ENCODE assay signal across 8 cellular contexts in the genomic region with DNA sequence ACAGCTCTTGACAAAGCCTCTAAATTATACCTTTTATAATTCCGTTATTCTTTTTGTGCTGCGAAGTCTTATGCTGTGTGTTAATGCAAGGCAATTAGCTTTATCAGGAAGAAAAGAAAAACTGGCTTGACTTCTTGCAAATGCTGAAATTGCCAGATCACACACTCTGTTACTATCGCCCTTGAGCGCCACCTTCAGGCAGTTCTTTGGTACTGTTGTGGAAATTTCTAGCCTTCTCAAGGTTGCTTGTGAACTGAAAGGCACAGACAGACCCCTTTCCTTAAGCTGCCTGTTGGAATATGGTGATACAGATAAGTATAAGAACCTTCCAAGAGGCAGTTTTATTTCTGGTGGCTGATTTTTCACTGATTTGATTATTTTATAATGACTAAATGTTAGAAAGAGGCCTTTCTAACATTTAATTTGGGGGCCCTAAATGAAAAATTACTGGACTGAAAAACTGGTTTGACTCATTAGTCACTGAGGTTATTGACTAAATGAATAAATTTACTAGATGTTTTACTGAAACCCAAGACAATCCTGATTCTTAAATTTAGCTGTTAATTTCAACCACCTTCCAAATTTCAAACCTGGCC.
DNase-seq lines count a peak whose midpoint lies in the region; ATAC-seq and TF ChIP-seq lines count a peak whose summit lies in the region.

No MANE protein-coding gene starts in this region.

- H3K36me3 Mint-ChIP-seq in endothelial cell (ENCODE audit: low read depth, unreplicated experiment) = no peaks in the 10 kb centered on the region
- no peaks in the 10 kb centered on the region for H3K36me3 Mint-ChIP-seq in stimulated activated naive B cell treated with anti-CD40 and anti-IgM and Interleukin-4, amounts not matched to agents 10 μg/mL and 1 μg/mL and 100 μg/mL, for 72 hours

- H3K4me3 Mint-ChIP-seq in endothelial cell (ENCODE audit: unreplicated experiment) = no peak overlapping the region
- H3K4me3 Mint-ChIP-seq in stimulated activated naive B cell treated with anti-CD40 and anti-IgM and Interleukin-4, amounts not matched to agents 10 μg/mL and 1 μg/mL and 100 μg/mL, for 72 hours = no peak overlapping the region

- no peak overlapping the region for H3K27ac Mint-ChIP-seq in endothelial cell (ENCODE audit: unreplicated experiment)
- H3K27ac Mint-ChIP-seq in stimulated activated naive B cell treated with anti-CD40 and anti-IgM and Interleukin-4, amounts not matched to agents 10 μg/mL and 1 μg/mL and 100 μg/mL, for 72 hours = no peak overlapping the region

- DNase-seq in NCI-H2029 treated with DMSO at 0.1 percent for 48 hours (lab: John Stamatoyannopoulos, UW) (peak; percentile 2), NCI-H2029 (lab: John Stamatoyannopoulos, UW) (no peak), NOMO-1 treated with dmso at 0.1 percent for 144 hours (lab: John Stamatoyannopoulos, UW; ENCODE audit: unreplicated experiment) (peak; percentile 44), endothelial cell (ENCODE audit: low spot score) (peak; percentile 80), myocyte (ENCODE audit: low read depth) (peak; percentile 81)
- DNase-seq in activated CD8-positive, alpha-beta memory T cell treated with anti-CD3 and anti-CD28 coated beads, Interleukin-2, amount 50 U/mL, for 1 hour (ENCODE audit: extremely low read depth) = peak; percentile 63
- peak; percentile 39 for DNase-seq in stimulated activated naive B cell treated with anti-CD40 and anti-IgM and Interleukin-4, amounts not matched to agents 10 μg/mL and 1 μg/mL and 100 μg/mL, for 72 hours

- H3K9me3 Mint-ChIP-seq in endothelial cell (ENCODE audit: unreplicated experiment) = no peaks in the 10 kb centered on the region
- no peaks in the 10 kb centered on the region for H3K9me3 Mint-ChIP-seq in stimulated activated naive B cell treated with anti-CD40 and anti-IgM and Interleukin-4, amounts not matched to agents 10 μg/mL and 1 μg/mL and 100 μg/mL, for 72 hours

- H3K27me3 Mint-ChIP-seq in endothelial cell (ENCODE audit: unreplicated experiment) = no peaks in the 10 kb centered on the region
- no peaks in the 10 kb centered on the region for H3K27me3 Mint-ChIP-seq in stimulated activated naive B cell treated with anti-CD40 and anti-IgM and Interleukin-4, amounts not matched to agents 10 μg/mL and 1 μg/mL and 100 μg/mL, for 72 hours

- peak; percentile 60 for ATAC-seq in HG03139 (IDR thresholded peaks at IDR 0.05; ENCODE audit: unreplicated experiment)
- ATAC-seq in stimulated activated naive B cell treated with anti-CD40 and anti-IgM and Interleukin-4, amounts not matched to agents 10 μg/mL and 1 μg/mL and 100 μg/mL, for 72 hours (replicated peaks) = peak; percentile 69 to 75

- H3K4me1 Mint-ChIP-seq in endothelial cell (ENCODE audit: unreplicated experiment) = no peaks in the 10 kb centered on the region
- peaks cover 13 to 19% of the 10 kb centered on the region in 2 donors for H3K4me1 Mint-ChIP-seq in stimulated activated naive B cell treated with anti-CD40 and anti-IgM and Interleukin-4, amounts not matched to agents 10 μg/mL and 1 μg/mL and 100 μg/mL, for 72 hours

- TF ChIP-seq CTCF in endothelial cell (IDR thresholded peaks at IDR 0.05; ENCODE audit: unreplicated experiment) = peak; percentile 92
